Comparison of ENCODE assay signal across 9 cellular contexts in genomic region chr12:40107803-40108620, GRCh38. TPM values are rescaled to one million over a fixed set of nuclear protein-coding genes. Genes with fewer than 3 reads are reported as not detected.
DNase-seq lines count a peak whose midpoint lies in the region; ATAC-seq and TF ChIP-seq lines count a peak whose summit lies in the region.
"Had no signal": no experiment of that assay in that cellular context is flagged by ENCODE, and none has a peak within 500 bp of the region (broad histone marks: within the 10 kb centered on the region; RNA-seq: fewer than 3 reads in every experiment).

No MANE protein-coding gene starts in this region.

- ATAC-seq in activated T-cell treated with anti-CD3 and anti-CD28 coated beads, Interleukin-2, amount 50 U/mL, for 4 hours, result no peak
- ATAC-seq in lower lobe of right lung, result no peak
- no peak for ATAC-seq in GM21786 (IDR thresholded peaks at IDR 0.05; ENCODE audit: unreplicated experiment)

- H3K27ac Mint-ChIP-seq in nephron progenitor cell, result no peak overlapping the region

- peaks cover 41% of the 10 kb centered on the region for H3K4me1 Mint-ChIP-seq in activated T-cell treated with anti-CD3 and anti-CD28 coated beads, Interleukin-2, amount 50 U/mL, for 4 hours (ENCODE audit: low read depth)
- H3K4me1 Mint-ChIP-seq in nephron progenitor cell, result peaks cover 17% of the 10 kb centered on the region

- H3K36me3 Mint-ChIP-seq in activated T-cell treated with anti-CD3 and anti-CD28 coated beads, Interleukin-2, amount 50 U/mL, for 4 hours (ENCODE audit: insufficient read depth), result no peaks in the 10 kb centered on the region
- H3K36me3 Mint-ChIP-seq in nephron progenitor cell (ENCODE audit: low read depth), result no peaks in the 10 kb centered on the region

- peaks cover 33% of the 10 kb centered on the region for H3K4me1 ChIP-seq in lower lobe of right lung

- no peaks in the 10 kb centered on the region for H3K9me3 ChIP-seq in lower lobe of right lung
- H3K9me3 ChIP-seq: ascending aorta had no signal

- H3K27me3 ChIP-seq in lower lobe of right lung (ENCODE audit: low read depth), result no peaks in the 10 kb centered on the region
- H3K27me3 ChIP-seq: ascending aorta had no signal

- H3K4me3 Mint-ChIP-seq in activated T-cell treated with anti-CD3 and anti-CD28 coated beads, Interleukin-2, amount 50 U/mL, for 4 hours, result peak overlapping the region; percentile 82
- no peak overlapping the region for H3K4me3 Mint-ChIP-seq in nephron progenitor cell

- intact Hi-C loops in lower lobe of right lung (cut with DNase I), result no loop called here

- H3K36me3 ChIP-seq in lower lobe of right lung, result no peaks in the 10 kb centered on the region
- H3K36me3 ChIP-seq: ascending aorta had no signal

- H3K27me3 Mint-ChIP-seq in activated T-cell treated with anti-CD3 and anti-CD28 coated beads, Interleukin-2, amount 50 U/mL, for 4 hours (ENCODE audit: low read depth), result no peaks in the 10 kb centered on the region
- peaks cover 7% of the 10 kb centered on the region for H3K27me3 Mint-ChIP-seq in nephron progenitor cell (ENCODE audit: low read depth, poor library complexity)

- DNase-seq in stimulated activated naive CD4-positive, alpha-beta T cell treated with Interleukin-2 at 50 U/mL for 16 hours (lab: John Stamatoyannopoulos, UW), result peak; percentile 61
- no peak for DNase-seq in stimulated activated naive CD4-positive, alpha-beta T cell (lab: John Stamatoyannopoulos, UW)
- DNase-seq in activated T-cell treated with anti-CD3 and anti-CD28 coated beads, Interleukin-2, amount 50 U/mL, for 4 hours, result peak; percentile 11
- DNase-seq in lower lobe of right lung (peak; percentile 40), GM19238 (ENCODE audit: insufficient read length, low spot score) (no peak), substantia nigra (lab: John Stamatoyannopoulos, UW) (no peak), nephron progenitor cell (no peak)

- no peaks in the 10 kb centered on the region for H3K9me3 Mint-ChIP-seq in activated T-cell treated with anti-CD3 and anti-CD28 coated beads, Interleukin-2, amount 50 U/mL, for 4 hours
- no peaks in the 10 kb centered on the region for H3K9me3 Mint-ChIP-seq in nephron progenitor cell

- no peak for TF ChIP-seq CTCF in lower lobe of right lung (IDR thresholded peaks at IDR 0.05)
- no peak for TF ChIP-seq CTCF in nephron progenitor cell (IDR thresholded peaks at IDR 0.05)

- H3K4me3 ChIP-seq in lower lobe of right lung, result peak overlapping the region; percentile 90

- H3K27ac ChIP-seq in lower lobe of right lung (no peak overlapping the region), substantia nigra (ENCODE audit: low read depth, low read length, poor library complexity, severe bottlenecking) (no peak overlapping the region)

RNA-seq across cellular contexts. Expression of gene SLC2A13, which starts 2.1 kb away (rescaled TPM):
- 1 to 10 TPM; 2.4 to 3.6 (median 3.2) TPM for total RNA-seq in activated T-cell treated with anti-CD3 and anti-CD28 coated beads, Interleukin-2, amount 50 U/mL, for 4 hours
- total RNA-seq in lower lobe of right lung, result 11.6 TPM

Comparison
In these comparisons a context has a peak if more than half of its experiments do, and no peak if none do; other contexts are left out.
1. DNase-seq: peak in stimulated activated naive CD4-positive, alpha-beta T cell treated with Interleukin-2 at 50 U/mL for 16 hours (single experiment), activated T-cell treated with anti-CD3 and anti-CD28 coated beads, Interleukin-2, amount 50 U/mL, for 4 hours (single experiment) and lower lobe of right lung (single experiment); none in stimulated activated naive CD4-positive, alpha-beta T cell (0 of 6), GM19238 (single experiment), substantia nigra (0 of 49) and nephron progenitor cell (single experiment).